10 cellular contexts compared by ENCODE assay signal in the genomic region with DNA sequence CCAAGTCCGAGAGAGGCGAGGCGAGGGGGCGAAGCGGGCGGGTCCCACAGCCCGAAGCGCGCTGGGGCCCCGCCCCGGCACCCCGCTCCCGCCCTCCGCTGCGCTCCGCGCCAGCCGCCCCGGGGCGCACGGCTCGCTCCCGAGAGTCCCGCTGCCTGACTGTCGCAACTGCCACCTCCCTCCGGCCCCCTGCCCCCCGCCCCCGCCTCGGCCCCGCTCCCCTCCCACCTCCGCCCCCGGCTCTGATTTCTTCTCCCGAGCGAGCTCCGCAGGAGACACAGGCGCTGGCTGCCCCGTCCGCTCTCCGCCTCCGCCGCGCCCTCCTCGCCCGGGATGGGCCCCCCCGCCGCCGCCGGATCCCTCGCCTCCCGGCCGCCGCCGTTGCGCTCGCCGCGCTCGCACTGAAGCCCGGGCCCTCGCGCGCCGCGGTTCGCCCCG. TPM values are rescaled to one million over a fixed set of nuclear protein-coding genes. Genes with fewer than 3 reads are reported as not detected.
DNase-seq lines count a peak whose midpoint lies in the region; ATAC-seq and TF ChIP-seq lines count a peak whose summit lies in the region.
"Had no signal": no experiment of that assay in that cellular context is flagged by ENCODE, and none has a peak within 500 bp of the region (broad histone marks: within the 10 kb centered on the region; RNA-seq: fewer than 3 reads in every experiment).

A gene (plus strand): TSS at position 250 of the 438 bp plus-strand sequence. CDS start 233 bp downstream, outside the sequence.

- no peaks in the 10 kb centered on the region for H3K9me3 Mint-ChIP-seq in activated CD4-positive, alpha-beta T cell treated with anti-CD3 and anti-CD28 coated beads, Interleukin-2, amount 10 ng/mL, durations not matched to agents 7 days and 5 days

- intact Hi-C loops in testis (cut with DNase I; ENCODE audit: low total_unique reads) = no loop called here

- no peaks in the 10 kb centered on the region for H3K9me3 ChIP-seq in adipocyte (ENCODE audit: control insufficient read depth, low read length)
- no peaks in the 10 kb centered on the region for H3K9me3 ChIP-seq in testis

- peaks cover 6% of the 10 kb centered on the region for H3K4me1 ChIP-seq in adipocyte (ENCODE audit: control insufficient read depth, insufficient read depth, low read length)
- H3K4me1 ChIP-seq in testis = peaks cover 21% of the 10 kb centered on the region

- peaks cover 85% of the 10 kb centered on the region for H3K27me3 Mint-ChIP-seq in activated CD4-positive, alpha-beta T cell treated with anti-CD3 and anti-CD28 coated beads, Interleukin-2, amount 10 ng/mL, durations not matched to agents 7 days and 5 days

- no peak for TF ChIP-seq CTCF in testis (IDR thresholded peaks at IDR 0.05)

- H3K27ac Mint-ChIP-seq in activated CD4-positive, alpha-beta T cell treated with anti-CD3 and anti-CD28 coated beads, Interleukin-2, amount 10 ng/mL, durations not matched to agents 7 days and 5 days = no peak within 1 kb of the TSS

- H3K27me3 ChIP-seq in adipocyte (replicated peaks; ENCODE audit: control insufficient read depth, insufficient read depth, low read length) = peaks cover 68% of the 10 kb centered on the region
- no peaks in the 10 kb centered on the region for H3K27me3 ChIP-seq in testis

- H3K36me3 ChIP-seq in adipocyte (ENCODE audit: control insufficient read depth, insufficient read depth, low read length, severe bottlenecking) (no peaks in the 10 kb centered on the region), testis (ENCODE audit: low read depth, missing control alignments) (no peaks in the 10 kb centered on the region)

- H3K4me1 Mint-ChIP-seq in activated CD4-positive, alpha-beta T cell treated with anti-CD3 and anti-CD28 coated beads, Interleukin-2, amount 10 ng/mL, durations not matched to agents 7 days and 5 days = peaks cover 12% of the 10 kb centered on the region

- peak within 1 kb of the TSS in 1 of 2 donors; percentile 31 for H3K27ac ChIP-seq in testis
- H3K27ac ChIP-seq: C4-2B had no signal

- no peak for DNase-seq in activated CD4-positive, alpha-beta T cell treated with anti-CD3 and anti-CD28 coated beads, Interleukin-2, amount 10 ng/mL, durations not matched to agents 7 days and 5 days
- DNase-seq in activated CD4-positive, alpha-beta T cell treated with anti-CD3 and anti-CD28 coated beads for 1 hour = no peak
- peak; percentile 68 for DNase-seq in adipocyte (ENCODE audit: low read depth)
- no peak for DNase-seq in left lobe of liver (ENCODE audit: low spot score)
- no peak for DNase-seq in testis
- no peak for DNase-seq in kidney tubule cell (ENCODE audit: low spot score)
- DNase-seq in NCI-H1930 (lab: John Stamatoyannopoulos, UW) = no peak
- no peak for DNase-seq in NCI-H524 (lab: John Stamatoyannopoulos, UW)
- DNase-seq: NCI-H1092 had no signal

- peak within 1 kb of the TSS; percentile 32 for H3K4me3 Mint-ChIP-seq in activated CD4-positive, alpha-beta T cell treated with anti-CD3 and anti-CD28 coated beads, Interleukin-2, amount 10 ng/mL, durations not matched to agents 7 days and 5 days

- ATAC-seq in left lobe of liver = peak; percentile 23

- H3K4me3 ChIP-seq in adipocyte (ENCODE audit: low read length) (no peak within 1 kb of the TSS), testis (peak within 1 kb of the TSS; percentile 47 to 54)

- CTCF ChIA-PET in activated CD4-positive, alpha-beta T cell treated with anti-CD3 and anti-CD28 coated beads, Interleukin-2, amount 10 ng/mL, durations not matched to agents 7 days and 5 days (lab: Charles Lee) = interaction anchor here (1.2 to 3.1 kb wide), 3 partner anchors 11 to 38 kb away, joined by 3 to 21 read pairs (median 12); no protein-coding TSS in a partner anchor

- 0% methylated on average over 11 to 44 of the region's 66 CpGs for WGBS in testis, 2 donors

- H3K36me3 Mint-ChIP-seq in activated CD4-positive, alpha-beta T cell treated with anti-CD3 and anti-CD28 coated beads, Interleukin-2, amount 10 ng/mL, durations not matched to agents 7 days and 5 days (ENCODE audit: low read depth) = peaks cover 3% of the 10 kb centered on the region

- no peak for TF ChIP-seq POLR2A in testis (IDR thresholded peaks at IDR 0.05)

- no peak within 1 kb of the TSS for H3K9ac ChIP-seq in adipocyte (ENCODE audit: low read length)

- POLR2A ChIA-PET in activated CD4-positive, alpha-beta T cell treated with anti-CD3 and anti-CD28 coated beads, Interleukin-2, amount 10 ng/mL, durations not matched to agents 7 days and 5 days (lab: Charles Lee) = no interaction called here

RNA-seq across cellular contexts. Expression of the gene that starts here (rescaled TPM):
- not detected for total RNA-seq in activated CD4-positive, alpha-beta T cell treated with anti-CD3 and anti-CD28 coated beads, Interleukin-2, amount 10 ng/mL, durations not matched to agents 7 days and 5 days
- total RNA-seq in left lobe of liver (0.28 TPM), testis (10 to 100 TPM in 1 of 2 donors, 1 to 10 TPM in 1; 5.5 to 46.5 TPM)
- 2.7 TPM for polyA plus RNA-seq in testis (ENCODE audit: insufficient read depth, low read depth, low replicate concordance)

Comparison
In these comparisons a context has a peak if more than half of its experiments do, and no peak if none do; other contexts are left out.
1. Peak in ATAC-seq in left lobe of liver; RNA of the gene not detected or under 1 TPM.